Comparison of ENCODE assay signal across 8 cellular contexts in the genomic region with DNA sequence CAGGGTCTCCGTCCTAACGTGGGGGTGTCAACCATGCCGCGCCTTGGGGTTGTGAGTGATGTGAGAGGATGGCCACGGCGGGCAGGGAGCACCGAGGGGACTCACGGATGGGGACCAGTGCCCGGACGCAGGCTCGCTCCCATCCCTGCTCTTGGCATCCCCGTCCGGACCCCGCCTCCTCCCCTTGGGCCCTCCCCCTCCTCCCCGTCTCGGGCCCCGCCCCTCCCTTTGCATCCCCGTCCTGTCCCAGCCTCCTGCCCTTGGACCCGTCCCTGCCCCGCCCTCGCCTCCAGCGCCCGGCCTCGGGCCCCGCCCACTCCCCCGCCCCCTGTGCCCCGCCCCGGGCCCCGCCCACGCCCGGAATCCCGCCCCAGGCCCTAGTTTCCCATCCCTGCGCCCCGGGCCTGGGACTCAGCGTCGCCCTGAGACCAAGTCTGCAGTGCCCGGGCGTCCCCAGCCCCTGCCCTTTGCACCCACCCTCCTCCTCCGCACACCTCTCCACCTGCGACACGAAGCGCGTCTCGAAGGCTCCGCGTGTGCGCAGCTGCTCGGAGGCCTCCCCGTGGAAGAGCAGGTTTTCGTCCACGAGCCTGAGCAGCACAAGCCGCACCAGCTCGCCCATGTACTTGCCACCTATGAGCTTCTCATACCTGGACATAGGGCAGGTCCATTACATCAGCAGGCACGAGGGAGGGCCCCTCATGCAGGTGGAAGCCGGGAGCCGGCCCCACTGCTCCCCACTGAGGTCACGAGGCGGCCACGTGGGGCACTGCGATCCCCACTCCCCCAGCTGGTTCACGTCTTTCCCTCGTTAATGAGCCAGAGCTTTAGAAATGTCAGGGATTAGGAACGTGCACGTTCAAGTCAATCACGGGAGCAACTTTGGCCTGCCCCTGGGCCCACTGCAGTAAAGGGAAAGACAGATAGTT. TPM values are rescaled to one million over a fixed set of nuclear protein-coding genes. Genes with fewer than 3 reads are reported as not detected.
DNase-seq lines count a peak whose midpoint lies in the region; ATAC-seq, FAIRE-seq and TF ChIP-seq lines count a peak whose summit lies in the region.

No MANE protein-coding gene starts in this region.

- H3K27ac ChIP-seq in iPS-20b (ENCODE audit: low read length): no peak overlapping the region

- TF ChIP-seq CTCF in WI38 (IDR thresholded peaks at IDR 0.05; ENCODE audit: low read depth, low read length) (no peak), bronchial epithelial cell (IDR thresholded peaks at IDR 0.05; ENCODE audit: insufficient read depth, low read length, severe bottlenecking) (no peak)

- DNase-seq in bronchial epithelial cell (ENCODE audit: low read depth) (peak; percentile 28), NCI-H2196 (lab: John Stamatoyannopoulos, UW; ENCODE audit: unreplicated experiment) (no peak), KBM-7 (no peak)
- DNase-seq in stimulated activated CD4-positive, alpha-beta T cell treated with anti-CD3 and anti-CD28 coated beads, Interleukin-12 subunit alpha, Interleukin-12 subunit beta, amount 100 ng/mL, for 24 hours (ENCODE audit: low read depth in 2 of 2): peak; percentile 22 to 67

- peaks cover 6% of the 10 kb centered on the region; the same call in 1 of the 2 replicates for H3K4me1 ChIP-seq in iPS-20b (ENCODE audit: insufficient read depth, low read length)

- no peaks in the 10 kb centered on the region for H3K9me3 ChIP-seq in iPS-20b (ENCODE audit: insufficient read depth, low read depth, low read length)

- FAIRE-seq in bronchial epithelial cell (lab: Jason Lieb, UNC): no peak

- H3K4me3 ChIP-seq in WI38 (ENCODE audit: low read depth, low read length) (0 out of 2 replicates have a peak overlapping the region, but pooled peaks have one; percentile 17), bronchial epithelial cell (ENCODE audit: low read depth, low read length) (peak overlapping the region; percentile 22), iPS-20b (ENCODE audit: low read length) (peak overlapping the region; percentile 69; the same call in 1 of the 2 replicates)

- in situ Hi-C loops in KBM-7 (cut with MboI; ENCODE audit: low pct_unique_long_range_greater_than_20kb, low sequenced_read_pairs): no loop called here

- H3K9ac ChIP-seq in iPS-20b (ENCODE audit: low read depth, low read length): no peak overlapping the region

- ATAC-seq in GM19455 (IDR thresholded peaks at IDR 0.05; ENCODE audit: unreplicated experiment) (peak; percentile 50), GM19395 (IDR thresholded peaks at IDR 0.05; ENCODE audit: unreplicated experiment) (no peak)

- no peaks in the 10 kb centered on the region for H3K36me3 ChIP-seq in bronchial epithelial cell (ENCODE audit: control insufficient read depth, insufficient read depth, low read length)
- no peaks in the 10 kb centered on the region for H3K36me3 ChIP-seq in iPS-20b (ENCODE audit: insufficient read depth, low read depth, low read length)

- H3K27me3 ChIP-seq in bronchial epithelial cell (ENCODE audit: control insufficient read depth, insufficient read depth, low read length) (peaks cover 5% of the 10 kb centered on the region), iPS-20b (ENCODE audit: insufficient read depth, low read length) (peaks cover 46% of the 10 kb centered on the region)

RNA-seq across cellular contexts. Expression of a gene that starts 5.1 kb away (rescaled TPM):
- not detected in 2 replicates for total RNA-seq in bronchial epithelial cell

RNA-seq across cellular contexts. Expression of a gene that starts 22.9 kb away (rescaled TPM):
- 103 and 122 TPM in 2 replicates for total RNA-seq in bronchial epithelial cell

RNA-seq across cellular contexts. Expression of a gene that starts 42.1 kb away (rescaled TPM):
- total RNA-seq in bronchial epithelial cell: 0.26 TPM in 2 replicates

RNA-seq across cellular contexts. Expression of a gene that starts 43.0 kb away (rescaled TPM):
- total RNA-seq in bronchial epithelial cell: 0.13 and 0.53 TPM in 2 replicates

RNA-seq across cellular contexts. Expression of a gene that starts 54.5 kb away (rescaled TPM):
- 74.5 and 109 TPM in 2 replicates for total RNA-seq in bronchial epithelial cell

Comparison
In these comparisons a context has a peak if more than half of its experiments do, and no peak if none do; other contexts are left out.
1. H3K4me3 ChIP-seq: peak in every context shown above with its lines; median percentile 69 in iPS-20b; 22 in bronchial epithelial cell; 17 in WI38.
2. DNase-seq: peak in bronchial epithelial cell (single experiment) and stimulated activated CD4-positive, alpha-beta T cell treated with anti-CD3 and anti-CD28 coated beads, Interleukin-12 subunit alpha, Interleukin-12 subunit beta, amount 100 ng/mL, for 24 hours (2 of 2); none in NCI-H2196 (single experiment) and KBM-7 (single experiment).